Comparison of ENCODE assay signal across 1 cellular context in the genomic region with DNA sequence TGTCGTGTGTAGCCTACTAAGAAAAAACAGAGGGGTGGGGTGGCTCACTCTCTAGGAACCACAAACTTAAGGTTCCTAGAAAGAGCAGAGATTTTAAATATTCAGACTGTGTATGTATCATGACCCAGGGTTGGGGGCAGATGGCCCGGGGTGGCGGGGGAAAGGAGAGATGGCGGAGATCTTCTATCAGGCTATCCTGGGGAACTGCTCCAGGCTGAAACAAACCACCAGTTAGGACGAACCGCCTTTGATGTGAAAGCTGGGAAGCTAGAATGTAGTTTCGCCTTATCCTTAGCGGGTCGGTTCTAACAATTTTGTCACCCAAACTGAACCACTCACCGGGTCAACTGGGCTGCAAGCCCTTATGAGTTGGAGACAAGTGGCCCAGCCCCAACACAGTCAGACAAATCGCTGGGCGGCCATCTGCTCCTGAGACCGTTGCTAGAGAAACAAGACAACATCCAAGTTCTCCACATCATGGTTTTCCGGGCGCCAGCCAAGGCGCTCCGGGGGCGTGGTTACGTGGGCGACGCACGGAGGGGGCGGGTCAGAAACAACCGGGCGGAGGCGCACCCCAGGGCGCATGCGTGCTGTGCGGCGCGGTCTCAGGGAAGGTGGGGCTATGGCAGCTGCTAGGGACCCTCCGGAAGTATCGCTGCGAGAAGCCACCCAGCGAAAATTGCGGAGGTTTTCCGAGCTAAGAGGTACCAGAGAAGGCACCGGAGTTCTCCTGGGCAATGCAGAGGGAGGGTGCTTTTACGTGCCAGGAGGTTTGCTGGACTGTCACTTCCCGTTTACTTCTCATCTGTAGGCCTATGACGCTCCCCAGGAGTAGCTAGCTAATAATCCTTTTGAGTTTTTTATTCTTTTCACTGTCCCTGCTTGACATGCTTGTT.
TF ChIP-seq lines count a peak whose summit lies in the region.

TSS of gene FPGT (plus strand) at position 586 of the 896 bp plus-strand sequence. CDS start at position 623, 37 bp downstream.
TSS of gene LRRIQ3 (minus strand) at position 520 of the 896 bp plus-strand sequence. CDS start 14,492 bp downstream, outside the sequence.

TF ChIP-seq in HEK293, 187 proteins besides CTCF, POLR2A, EP300 and RAD21 (continued from another document):
- peak; percentile 77; the same call in 1 of the 2 replicates for TF ChIP-seq BCL6B (tag by site-specific recombination; IDR thresholded peaks at IDR 0.05)
- TF ChIP-seq ZNF157 (tag by site-specific recombination; IDR thresholded peaks at IDR 0.05), result no peak
- no peak for TF ChIP-seq ZNF560 (tag by site-specific recombination; IDR thresholded peaks at IDR 0.05; ENCODE audit: borderline replicate concordance)
- peak; percentile 87 for TF ChIP-seq KLF9 (tag by site-specific recombination; IDR thresholded peaks at IDR 0.05; ENCODE audit: low read depth)
- TF ChIP-seq MYNN (tag by site-specific recombination; IDR thresholded peaks at IDR 0.05; ENCODE audit: borderline replicate concordance), result peak; percentile 54; the same call in 1 of the 2 replicates
- no peak for TF ChIP-seq ZNF302 (tag by site-specific recombination; IDR thresholded peaks at IDR 0.05; ENCODE audit: low read depth)
- no peak for TF ChIP-seq ZNF664 (tag by site-specific recombination; IDR thresholded peaks at IDR 0.05)
- peak; percentile 64 for TF ChIP-seq ZNF423 (tag by site-specific recombination; IDR thresholded peaks at IDR 0.05)
- TF ChIP-seq ZNF184 (tag by site-specific recombination; IDR thresholded peaks at IDR 0.05), result no peak
- TF ChIP-seq ZBTB48 (tag by site-specific recombination; IDR thresholded peaks at IDR 0.05), result peak; percentile 98
- TF ChIP-seq, protein P1, sequence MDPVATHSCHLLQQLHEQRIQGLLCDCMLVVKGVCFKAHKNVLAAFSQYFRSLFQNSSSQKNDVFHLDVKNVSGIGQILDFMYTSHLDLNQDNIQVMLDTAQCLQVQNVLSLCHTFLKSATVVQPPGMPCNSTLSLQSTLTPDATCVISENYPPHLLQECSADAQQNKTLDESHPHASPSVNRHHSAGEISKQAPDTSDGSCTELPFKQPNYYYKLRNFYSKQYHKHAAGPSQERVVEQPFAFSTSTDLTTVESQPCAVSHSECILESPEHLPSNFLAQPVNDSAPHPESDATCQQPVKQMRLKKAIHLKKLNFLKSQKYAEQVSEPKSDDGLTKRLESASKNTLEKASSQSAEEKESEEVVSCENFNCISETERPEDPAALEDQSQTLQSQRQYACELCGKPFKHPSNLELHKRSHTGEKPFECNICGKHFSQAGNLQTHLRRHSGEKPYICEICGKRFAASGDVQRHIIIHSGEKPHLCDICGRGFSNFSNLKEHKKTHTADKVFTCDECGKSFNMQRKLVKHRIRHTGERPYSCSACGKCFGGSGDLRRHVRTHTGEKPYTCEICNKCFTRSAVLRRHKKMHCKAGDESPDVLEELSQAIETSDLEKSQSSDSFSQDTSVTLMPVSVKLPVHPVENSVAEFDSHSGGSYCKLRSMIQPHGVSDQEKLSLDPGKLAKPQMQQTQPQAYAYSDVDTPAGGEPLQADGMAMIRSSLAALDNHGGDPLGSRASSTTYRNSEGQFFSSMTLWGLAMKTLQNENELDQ (tag by site-specific recombination; IDR thresholded peaks at IDR 0.05; ENCODE audit: low read depth), result no peak
- no peak for TF ChIP-seq ZSCAN30 (tag by site-specific recombination; IDR thresholded peaks at IDR 0.05)
